In the genomic region with DNA sequence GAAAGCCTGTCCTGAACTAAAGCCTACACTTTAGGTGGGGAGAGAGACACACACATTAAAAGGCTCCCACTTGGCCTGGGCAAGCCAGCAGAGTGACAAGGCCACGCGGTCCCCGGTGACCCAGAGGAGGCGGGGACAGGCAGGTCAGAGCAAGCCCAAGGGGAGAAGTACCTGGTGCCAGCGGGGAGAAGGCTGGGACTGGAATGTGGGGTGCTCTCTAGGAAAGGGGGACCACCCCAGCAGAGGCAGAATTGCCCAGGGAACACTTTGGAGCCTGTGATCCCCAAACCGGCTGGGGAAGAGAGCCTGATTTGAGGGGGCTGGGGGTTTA, we compare ENCODE assay signal across 23 cellular contexts.
DNase-seq lines count a peak whose midpoint lies in the region; ATAC-seq and TF ChIP-seq lines count a peak whose summit lies in the region.
"Had no signal": no experiment of that assay in that cellular context is flagged by ENCODE, and none has a peak within 500 bp of the region (broad histone marks: within the 10 kb centered on the region; RNA-seq: fewer than 3 reads in every experiment).

No MANE protein-coding gene starts in this region.

- H3K9me3 Mint-ChIP-seq in H9 = no peaks in the 10 kb centered on the region
- H3K9me3 Mint-ChIP-seq in dendritic cell treated with granulocyte-macrophage colony-stimulating factor and Interleukin-4, amounts not matched to agents 40 ng/mL and 50 ng/mL, for 4 days = no peaks in the 10 kb centered on the region
- no peaks in the 10 kb centered on the region for H3K9me3 Mint-ChIP-seq in stimulated activated memory B cell treated with anti-CD40 and anti-IgM and Interleukin-4, amounts not matched to agents 10 μg/mL and 1 μg/mL and 100 μg/mL, for 72 hours
- H3K9me3 Mint-ChIP-seq: activated CD4-positive, alpha-beta T cell treated with anti-CD3 and anti-CD28 coated beads, Interleukin-2, amount 10 ng/mL, durations not matched to agents 24 days and 14 days; activated T-cell treated with anti-CD3 and anti-CD28 coated beads, Interleukin-2, amount 50 U/mL, for 4 hours; natural killer cell treated with Interleukin-12 subunit alpha and Interleukin-12 subunit beta and Interleukin-15 and Interleukin-18, amount 100 ng/mL, for 72 hours had no signal

- no peak overlapping the region for H3K4me3 Mint-ChIP-seq in H9
- H3K4me3 Mint-ChIP-seq in dendritic cell treated with granulocyte-macrophage colony-stimulating factor and Interleukin-4, amounts not matched to agents 40 ng/mL and 50 ng/mL, for 4 days = no peak overlapping the region
- H3K4me3 Mint-ChIP-seq in stimulated activated memory B cell treated with anti-CD40 and anti-IgM and Interleukin-4, amounts not matched to agents 10 μg/mL and 1 μg/mL and 100 μg/mL, for 72 hours = no peak overlapping the region
- H3K4me3 Mint-ChIP-seq: activated CD4-positive, alpha-beta T cell treated with anti-CD3 and anti-CD28 coated beads, Interleukin-2, amount 10 ng/mL, durations not matched to agents 24 days and 14 days; activated T-cell treated with anti-CD3 and anti-CD28 coated beads, Interleukin-2, amount 50 U/mL, for 4 hours; B cell; natural killer cell treated with Interleukin-12 subunit alpha and Interleukin-12 subunit beta and Interleukin-15 and Interleukin-18, amount 100 ng/mL, for 72 hours had no signal

- H2AK5ac ChIP-seq in H9 (ENCODE audit: insufficient read length, low read length) = no peak overlapping the region
- H2AK5ac ChIP-seq in mesenchymal stem cell (ENCODE audit: low read length, severe bottlenecking) = no peak overlapping the region

- no peak for ATAC-seq in stimulated activated memory B cell treated with anti-CD40 and anti-IgM and Interleukin-4, amounts not matched to agents 10 μg/mL and 1 μg/mL and 100 μg/mL, for 72 hours
- ATAC-seq in HG03039 (IDR thresholded peaks at IDR 0.05; ENCODE audit: unreplicated experiment) (no peak), GM21381 (IDR thresholded peaks at IDR 0.05; ENCODE audit: unreplicated experiment) (no peak)
- ATAC-seq: activated T-cell treated with anti-CD3 and anti-CD28 coated beads, Interleukin-2, amount 50 U/mL, for 4 hours; SK-N-SH treated with all-trans-retinoic acid at 6 μM for 48 hours had no signal

- H3K23ac ChIP-seq in H9 (ENCODE audit: insufficient read length, low read depth, low read length) (no peak overlapping the region), mesenchymal stem cell (ENCODE audit: low read length in 2 of 2) (no peak overlapping the region)

- H2BK20ac ChIP-seq in H9 (ENCODE audit: low read depth, low read length, poor library complexity, severe bottlenecking) = no peak overlapping the region

- H4K8ac ChIP-seq in H9 (replicated peaks; ENCODE audit: insufficient read length, low read depth, low read length) (no peak overlapping the region), mesenchymal stem cell (ENCODE audit: low read length) (peak overlapping the region; percentile 35)

- intact Hi-C loops in dendritic cell treated with granulocyte-macrophage colony-stimulating factor and Interleukin-4, amounts not matched to agents 40 ng/mL and 50 ng/mL, for 4 days (cut with micrococcal nuclease) = no loop called here

- H3K79me1 ChIP-seq in H9 (ENCODE audit: insufficient read depth, low read depth, low read length, poor library complexity, severe bottlenecking) (no peaks in the 10 kb centered on the region), mesenchymal stem cell (replicated peaks; ENCODE audit: low read length, poor library complexity, severe bottlenecking) (peaks cover 8% of the 10 kb centered on the region)

- WGBS in H9 (ENCODE audit: extremely low coverage, insufficient read length, low lambda C conversion rate) = no CpG with 5 or more reads among the region's 6 CpGs
- WGBS in mesenchymal stem cell = 97% methylated on average over 6 of the region's 6 CpGs

- H3K4me1 ChIP-seq in H9 (ENCODE audit: insufficient read depth, low read length) (no peaks in the 10 kb centered on the region), mesenchymal stem cell (ENCODE audit: control insufficient read depth, insufficient read depth, low read depth, low read length) (peaks cover 9% of the 10 kb centered on the region)
- H3K4me1 ChIP-seq: right lobe of liver had no signal

- DNase-seq in H9 (no peak), mesenchymal stem cell (no peak), NCI-H2171 treated with DMSO at 0.1 percent for 48 hours (lab: John Stamatoyannopoulos, UW) (no peak)
- DNase-seq in stimulated activated CD4-positive, alpha-beta T cell treated with anti-CD3 and anti-CD28 coated beads, Interleukin-12 subunit alpha, Interleukin-12 subunit beta, amount 100 ng/mL, for 4 hours = no peak
- DNase-seq: activated CD4-positive, alpha-beta T cell treated with anti-CD3 and anti-CD28 coated beads, Interleukin-2, amount 10 ng/mL, durations not matched to agents 24 days and 14 days; activated T-cell treated with anti-CD3 and anti-CD28 coated beads, Interleukin-2, amount 50 U/mL, for 4 hours; COR-L47; DMS79; effector memory CD4-positive, alpha-beta T cell; HCEC 1CT; mammary epithelial cell; NCI-H2081 treated with DMSO at 0.1 percent for 48 hours; NCI-H774; right lobe of liver; stimulated activated CD8-positive, alpha-beta memory T cell treated with anti-CD3 and anti-CD28 coated beads, Interleukin-4, amount 100 ng/mL, for 48 hours; T-helper 2 cell had no signal

- H2BK15ac ChIP-seq in H9 (ENCODE audit: low read depth, low read length) = no peak overlapping the region
- H2BK15ac ChIP-seq in mesenchymal stem cell (ENCODE audit: low read depth, poor library complexity, severe bottlenecking) = no peak overlapping the region

- H3T11ph ChIP-seq in H9 (ENCODE audit: low read length) = no peak overlapping the region

- peaks cover 54 to 84% of the 10 kb centered on the region in 2 experiments for H3K36me3 ChIP-seq in mesenchymal stem cell (ENCODE audit: control insufficient read depth in 1 of 2, insufficient read depth in 2 of 2, low read depth in 1 of 2, low read length in 2 of 2)
- H3K36me3 ChIP-seq: right lobe of liver had no signal

- H3K27ac Mint-ChIP-seq in H9 = peak overlapping the region; percentile 30 to 94 (median 82); a peak in 6 of 7 replicates
- peak overlapping the region; percentile 10 for H3K27ac Mint-ChIP-seq in dendritic cell treated with granulocyte-macrophage colony-stimulating factor and Interleukin-4, amounts not matched to agents 40 ng/mL and 50 ng/mL, for 4 days
- H3K27ac Mint-ChIP-seq in stimulated activated memory B cell treated with anti-CD40 and anti-IgM and Interleukin-4, amounts not matched to agents 10 μg/mL and 1 μg/mL and 100 μg/mL, for 72 hours = peak overlapping the region; percentile 44
- H3K27ac Mint-ChIP-seq: activated CD4-positive, alpha-beta T cell treated with anti-CD3 and anti-CD28 coated beads, Interleukin-2, amount 10 ng/mL, durations not matched to agents 24 days and 14 days; B cell; natural killer cell treated with Interleukin-12 subunit alpha and Interleukin-12 subunit beta and Interleukin-15 and Interleukin-18, amount 100 ng/mL, for 72 hours had no signal

- H2BK5ac ChIP-seq in H9 (ENCODE audit: insufficient read length, low read length) (no peak overlapping the region), mesenchymal stem cell (ENCODE audit: low read depth, low read length, poor library complexity, severe bottlenecking) (no peak overlapping the region)

- H3K14ac ChIP-seq in H9 (ENCODE audit: insufficient read depth, low read length) = no peak overlapping the region; the same call in 1 of the 2 replicates
- no peak overlapping the region for H3K14ac ChIP-seq in mesenchymal stem cell (ENCODE audit: low read length in 2 of 2)

- H3K27ac ChIP-seq in H9 (ENCODE audit: insufficient read length, low read depth, low read length) (no peak overlapping the region), mesenchymal stem cell (ENCODE audit: low read length, poor library complexity, severe bottlenecking) (no peak overlapping the region)
- H3K27ac ChIP-seq: right lobe of liver had no signal

- H2BK12ac ChIP-seq in H9 (ENCODE audit: insufficient read length, low read depth, low read length) = no peak overlapping the region
- H2BK12ac ChIP-seq in mesenchymal stem cell (ENCODE audit: low read length in 2 of 2) = no peak overlapping the region

- H3K4ac ChIP-seq in H9 (ENCODE audit: low read depth, low read length) (no peak overlapping the region), mesenchymal stem cell (ENCODE audit: low read depth in 1 of 2, low read length in 2 of 2) (no peak overlapping the region)

- H3K36me3 Mint-ChIP-seq in H9 (ENCODE audit: insufficient read depth in 1 of 3, low read depth in 3 of 3) = peaks cover 16 to 46% (median 40%) of the 10 kb centered on the region in 3 experiments
- no peaks in the 10 kb centered on the region for H3K36me3 Mint-ChIP-seq in dendritic cell treated with granulocyte-macrophage colony-stimulating factor and Interleukin-4, amounts not matched to agents 40 ng/mL and 50 ng/mL, for 4 days (ENCODE audit: low read depth)
- H3K36me3 Mint-ChIP-seq in stimulated activated memory B cell treated with anti-CD40 and anti-IgM and Interleukin-4, amounts not matched to agents 10 μg/mL and 1 μg/mL and 100 μg/mL, for 72 hours = no peaks in the 10 kb centered on the region
- H3K36me3 Mint-ChIP-seq: natural killer cell treated with Interleukin-12 subunit alpha and Interleukin-12 subunit beta and Interleukin-15 and Interleukin-18, amount 100 ng/mL, for 72 hours had no signal

- H3K18ac ChIP-seq in H9 (ENCODE audit: insufficient read length, low read depth, low read length) = no peak overlapping the region
- peak overlapping the region in 1 of 2 experiments; percentile 1 for H3K18ac ChIP-seq in mesenchymal stem cell (ENCODE audit: low read depth in 1 of 2, low read length in 2 of 2)

- H3K56ac ChIP-seq in H9 (ENCODE audit: insufficient read length, low read depth, low read length) = no peak overlapping the region

- H3K9ac ChIP-seq in H9 (ENCODE audit: extremely low read depth, insufficient read length, low read length) (no peak overlapping the region), mesenchymal stem cell (ENCODE audit: low read length) (no peak overlapping the region)

- H3K23me2 ChIP-seq in H9 (ENCODE audit: insufficient read length, low read depth, low read length, poor library complexity, severe bottlenecking) = no peaks in the 10 kb centered on the region

- H4K5ac ChIP-seq in H9 (ENCODE audit: insufficient read length, low read depth, low read length) = no peak overlapping the region

- H4K20me1 ChIP-seq in H9 (ENCODE audit: control insufficient read depth, insufficient read depth, insufficient read length) = no peaks in the 10 kb centered on the region

- H3K27me3 ChIP-seq in H9 (ENCODE audit: insufficient read depth, low read length) (no peaks in the 10 kb centered on the region), mesenchymal stem cell (ENCODE audit: control insufficient read depth in 1 of 2, insufficient read depth in 1 of 2, low read length in 2 of 2) (no peaks in the 10 kb centered on the region)
- H3K27me3 ChIP-seq: right lobe of liver had no signal

- H3K4me2 ChIP-seq in H9 (ENCODE audit: insufficient read depth, insufficient read length, low read length) (no peak overlapping the region), mesenchymal stem cell (ENCODE audit: low read length, poor library complexity, severe bottlenecking) (no peak overlapping the region)

- H3K27me3 Mint-ChIP-seq in H9 (ENCODE audit: low read depth) = no peaks in the 10 kb centered on the region
- H3K27me3 Mint-ChIP-seq in dendritic cell treated with granulocyte-macrophage colony-stimulating factor and Interleukin-4, amounts not matched to agents 40 ng/mL and 50 ng/mL, for 4 days = peaks cover 71% of the 10 kb centered on the region
- peaks cover 20% of the 10 kb centered on the region for H3K27me3 Mint-ChIP-seq in stimulated activated memory B cell treated with anti-CD40 and anti-IgM and Interleukin-4, amounts not matched to agents 10 μg/mL and 1 μg/mL and 100 μg/mL, for 72 hours
- H3K27me3 Mint-ChIP-seq: B cell had no signal

- H3K79me2 ChIP-seq in H9 (ENCODE audit: insufficient read depth, low read length) = no peaks in the 10 kb centered on the region

- no peak overlapping the region for H2AFZ ChIP-seq in H9 (ENCODE audit: low read length)
- H2AFZ ChIP-seq in mesenchymal stem cell (ENCODE audit: low read depth, low read length) = no peak overlapping the region

- H4K91ac ChIP-seq in H9 (ENCODE audit: insufficient read length, low read depth, low read length) = peak overlapping the region; percentile 30
- peak overlapping the region; percentile 34 for H4K91ac ChIP-seq in mesenchymal stem cell (ENCODE audit: low read length)

- H3K4me1 Mint-ChIP-seq in H9 = peaks cover 8% of the 10 kb centered on the region in 2 experiments
- H3K4me1 Mint-ChIP-seq in dendritic cell treated with granulocyte-macrophage colony-stimulating factor and Interleukin-4, amounts not matched to agents 40 ng/mL and 50 ng/mL, for 4 days (ENCODE audit: low read depth) = peaks cover 34% of the 10 kb centered on the region
- H3K4me1 Mint-ChIP-seq in stimulated activated memory B cell treated with anti-CD40 and anti-IgM and Interleukin-4, amounts not matched to agents 10 μg/mL and 1 μg/mL and 100 μg/mL, for 72 hours = peaks cover 22% of the 10 kb centered on the region
- H3K4me1 Mint-ChIP-seq: activated CD4-positive, alpha-beta T cell treated with anti-CD3 and anti-CD28 coated beads, Interleukin-2, amount 10 ng/mL, durations not matched to agents 24 days and 14 days had no signal

- H2BK120ac ChIP-seq in H9 (ENCODE audit: low read depth, low read length, poor library complexity, severe bottlenecking) = no peak overlapping the region
- no peak overlapping the region for H2BK120ac ChIP-seq in mesenchymal stem cell (ENCODE audit: low read depth, low read length)

- no peak overlapping the region for H3K4me3 ChIP-seq in mesenchymal stem cell (ENCODE audit: insufficient read depth in 1 of 2, low read depth in 1 of 2, low read length in 2 of 2)
- H3K4me3 ChIP-seq: right lobe of liver had no signal

- H3K9me3 ChIP-seq in H9 (ENCODE audit: control insufficient read depth, low read depth, low read length) (no peaks in the 10 kb centered on the region), mesenchymal stem cell (ENCODE audit: control insufficient read depth, low read length) (no peaks in the 10 kb centered on the region)
- H3K9me3 ChIP-seq: right lobe of liver had no signal

- no peak for TF ChIP-seq CTCF in H9 (conservative IDR thresholded peaks at IDR 0.05)

Comparison
In these comparisons a context has a peak if more than half of its experiments do, and no peak if none do; other contexts are left out.
1. H3K27ac Mint-ChIP-seq: peak in every context shown above with its lines; median percentile 82 in H9; 44 in stimulated activated memory B cell treated with anti-CD40 and anti-IgM and Interleukin-4, amounts not matched to agents 10 μg/mL and 1 μg/mL and 100 μg/mL, for 72 hours; 10 in dendritic cell treated with granulocyte-macrophage colony-stimulating factor and Interleukin-4, amounts not matched to agents 40 ng/mL and 50 ng/mL, for 4 days.